ENCODE assay signal across 9 cellular contexts in genomic region chr5:96279796-96280542, GRCh38.
A peak's percentile ranks its signal among the peaks of the same experiment; 100 is the strongest.
DNase-seq lines count a peak whose midpoint lies in the region; ATAC-seq and TF ChIP-seq lines count a peak whose summit lies in the region.
"Had no signal": no experiment of that assay in that cellular context is flagged by ENCODE, and none has a peak within 500 bp of the region (broad histone marks: within the 10 kb centered on the region; RNA-seq: fewer than 3 reads in every experiment).

No MANE protein-coding gene starts in this region.

- no peak overlapping the region for H3K27ac ChIP-seq in OCI-LY7 (ENCODE audit: low read depth, low read length, poor library complexity, severe bottlenecking)

- H3K4me3 ChIP-seq in GM06990 (replicated peaks; ENCODE audit: low read depth, low read length) (no peak overlapping the region; the same call in 1 of the 2 replicates), OCI-LY7 (ENCODE audit: low read depth, low read length, poor library complexity, severe bottlenecking) (no peak overlapping the region)

- peak overlapping the region; percentile 50 for H3K4me3 Mint-ChIP-seq in activated T-helper 17 cell treated with anti-CD3 and anti-CD28 coated beads, Interleukin-2, amount 50 U/mL, for 72 hours

- H3K27me3 ChIP-seq in GM06990 (replicated peaks; ENCODE audit: control insufficient read depth, insufficient read depth, low read length) = no peaks in the 10 kb centered on the region

- H3K4me2 ChIP-seq in OCI-LY7 (ENCODE audit: low read length) = no peak overlapping the region

- POLR2A ChIA-PET in OCI-LY7 (lab: Charles Lee) = interaction anchor here (0.6 kb wide), 2 partner anchors 69 to 245 kb away, joined by 3 to 4 read pairs; no protein-coding TSS in a partner anchor

- H3K4me1 ChIP-seq in OCI-LY7 (ENCODE audit: insufficient read depth, low read length, poor library complexity, severe bottlenecking) = no peaks in the 10 kb centered on the region

- no peaks in the 10 kb centered on the region for H3K9me2 ChIP-seq in OCI-LY7 (ENCODE audit: insufficient read depth, low read length)

- H3K36me3 ChIP-seq in GM06990 (ENCODE audit: control insufficient read depth, insufficient read depth, low read length) (no peaks in the 10 kb centered on the region), OCI-LY7 (ENCODE audit: insufficient read depth, low read length) (no peaks in the 10 kb centered on the region)

- H2AFZ ChIP-seq in OCI-LY7 (ENCODE audit: low read length) = no peak overlapping the region

- DNase-seq in GM06990 (ENCODE audit: extremely low read depth, insufficient read length) = peak; percentile 61
- no peak for DNase-seq in head of caudate nucleus
- no peak for DNase-seq in OCI-LY7 (ENCODE audit: low spot score)
- DNase-seq in amygdala (lab: John Stamatoyannopoulos, UW) = no peak
- no peak for DNase-seq in activated effector memory CD4-positive, alpha-beta T cell treated with anti-CD3 and anti-CD28 coated beads, Interleukin-2, amount 50 U/mL, for 16 hours
- DNase-seq: substantia nigra had no signal

- peak overlapping the region; percentile 71 for H3K27ac Mint-ChIP-seq in activated T-helper 17 cell treated with anti-CD3 and anti-CD28 coated beads, Interleukin-2, amount 50 U/mL, for 72 hours

- BruUV-seq in OCI-LY7 (replicated peaks; lab: Mats Ljungman, UMichigan) = no TSS peak

- TF ChIP-seq CTCF in GM06990 (IDR thresholded peaks at IDR 0.05; ENCODE audit: insufficient read depth, low read length, poor library complexity, severe bottlenecking) (no peak), OCI-LY7 (conservative IDR thresholded peaks at IDR 0.05; ENCODE audit: low read length) (no peak)

- intact Hi-C loops in head of caudate nucleus (cut with DNase I) (no loop called here), OCI-LY7 (cut with micrococcal nuclease; ENCODE audit: unreplicated experiment) (no loop called here)

- H3K36me3 Mint-ChIP-seq in activated T-helper 17 cell treated with anti-CD3 and anti-CD28 coated beads, Interleukin-2, amount 50 U/mL, for 72 hours (ENCODE audit: low read depth) = no peaks in the 10 kb centered on the region

- ATAC-seq in GM19023 (IDR thresholded peaks at IDR 0.05; ENCODE audit: unreplicated experiment) = peak; percentile 80
- peak; percentile 74 for ATAC-seq in HG02981 (IDR thresholded peaks at IDR 0.05; ENCODE audit: unreplicated experiment)
- peak; percentile 94 for ATAC-seq in activated T-helper 17 cell treated with anti-CD3 and anti-CD28 coated beads, Interleukin-2, amount 50 U/mL, for 72 hours (replicated peaks)

- CTCF ChIA-PET in OCI-LY7 (lab: Charles Lee; ENCODE audit: unreplicated experiment) = no interaction called here

- no peaks in the 10 kb centered on the region for H3K9me3 ChIP-seq in OCI-LY7 (ENCODE audit: low read length)

- H4K20me1 ChIP-seq in OCI-LY7 (ENCODE audit: insufficient read depth, low read length) = no peaks in the 10 kb centered on the region

- H3K79me2 ChIP-seq in OCI-LY7 (ENCODE audit: insufficient read depth, low read depth, low read length) = no peaks in the 10 kb centered on the region

- peaks cover 11% of the 10 kb centered on the region for H3K27me3 Mint-ChIP-seq in activated T-helper 17 cell treated with anti-CD3 and anti-CD28 coated beads, Interleukin-2, amount 50 U/mL, for 72 hours

- H3K9me3 Mint-ChIP-seq in activated T-helper 17 cell treated with anti-CD3 and anti-CD28 coated beads, Interleukin-2, amount 50 U/mL, for 72 hours = no peaks in the 10 kb centered on the region

- H3K4me1 Mint-ChIP-seq in activated T-helper 17 cell treated with anti-CD3 and anti-CD28 coated beads, Interleukin-2, amount 50 U/mL, for 72 hours = peaks cover 19% of the 10 kb centered on the region
